Comparison of ENCODE assay signal across 27 cellular contexts in genomic region chr2:175131252-175131651, GRCh38.
"Had no signal": no experiment of that assay in that cellular context is flagged by ENCODE, and none has a peak within 500 bp of the region (broad histone marks: within the 10 kb centered on the region; RNA-seq: fewer than 3 reads in every experiment).

No MANE protein-coding gene starts in this region.

- H3K4me2 ChIP-seq: PC-9 had no signal

- ATAC-seq: activated CD8-positive, alpha-beta T cell treated with anti-CD3 and anti-CD28 coated beads for 36 hours; activated T-cell treated with anti-CD3 and anti-CD28 coated beads, Interleukin-2, amount 50 U/mL, for 72 hours; activated T-helper 17 cell treated with anti-CD3 and anti-CD28 coated beads, Interleukin-2, amount 50 U/mL, for 72 hours had no signal

- H3K4me1 ChIP-seq: SJCRH30 had no signal

- H3K4me3 ChIP-seq: PC-9, SJCRH30, SK-N-MC had no signal

- H3K9me3 ChIP-seq: SJCRH30 had no signal

- DNase-seq: activated CD4-positive, alpha-beta T cell treated with anti-CD3 and anti-CD28 coated beads, Interleukin-2, amount 10 ng/mL, durations not matched to agents 24 days and 14 days; activated CD4-positive, alpha-beta T cell treated with anti-CD3 and anti-CD28 coated beads, Interleukin-2, amount 50 U/mL, for 4 hours; activated CD8-positive, alpha-beta T cell treated with anti-CD3 and anti-CD28 coated beads for 36 hours; activated effector memory CD4-positive, alpha-beta T cell treated with anti-CD3 and anti-CD28 coated beads, Interleukin-2, amount 50 U/mL, for 16 hours; activated naive CD4-positive, alpha-beta T cell; activated naive CD4-positive, alpha-beta T cell treated with anti-CD3 and anti-CD28 coated beads, Interleukin-2, amount 50 U/mL, for 16 hours; activated naive CD8-positive, alpha-beta T cell treated with anti-CD3 and anti-CD28 coated beads for 36 hours; activated T-cell treated with anti-CD3 and anti-CD28 coated beads, Interleukin-2, amount 50 U/mL, for 1 hour; activated T-cell treated with anti-CD3 and anti-CD28 coated beads, Interleukin-2, amount 50 U/mL, for 72 hours; amniotic stem cell; aorta; brain microvascular endothelial cell; Karpas-422; NCI-H1105; NCI-H1417 treated with DMSO at 0.1 percent for 48 hours; NCI-H187 treated with DMSO at 0.1 percent for 48 hours; NCI-H2081; NCI-H2171 treated with DMSO at 0.1 percent for 48 hours; NCI-H2227 treated with DMSO at 0.1 percent for 48 hours; NCI-H446; NCI-H510A treated with DMSO at 0.1 percent for 48 hours; SHP77; SJCRH30 had no signal

- H3K27ac ChIP-seq: brain microvascular endothelial cell, PC-9, RWPE1, SJCRH30, SK-N-MC had no signal

- H3K27me3 ChIP-seq: brain microvascular endothelial cell, SJCRH30 had no signal

- H2AFZ ChIP-seq: PC-9 had no signal
